In genomic region chr3:14374444-14374883, GRCh38 we compare ENCODE assay signal across 2 cellular contexts.
TF ChIP-seq lines count a peak whose summit lies in the region.

No MANE protein-coding gene starts in this region.

TF ChIP-seq in IMR-90, 13 proteins besides CTCF, POLR2A, EP300 and RAD21:
- TF ChIP-seq CHD1 (IDR thresholded peaks at IDR 0.05; ENCODE audit: low read depth, low read length) (no peak), USF2 (IDR thresholded peaks at IDR 0.05; ENCODE audit: low read depth, low read length) (no peak), MAZ (IDR thresholded peaks at IDR 0.05; ENCODE audit: borderline replicate concordance, low read depth, low read length) (no peak), RCOR1 (IDR thresholded peaks at IDR 0.05; ENCODE audit: insufficient replicate concordance, low read length) (no peak), MXI1 (IDR thresholded peaks at IDR 0.05; ENCODE audit: borderline replicate concordance, low read depth, low read length) (no peak), BHLHE40 (IDR thresholded peaks at IDR 0.05; ENCODE audit: low read depth, low read length) (no peak), NFE2L2 (IDR thresholded peaks at IDR 0.05; ENCODE audit: low read depth, low read length) (no peak), SMC3 (IDR thresholded peaks at IDR 0.05; ENCODE audit: low read depth, low read length) (no peak), RFX5 (IDR thresholded peaks at IDR 0.05; ENCODE audit: low read depth, low read length) (no peak)
TF ChIP-seq in IMR-90: peak in this region for 0.

TF ChIP-seq in H1, 55 proteins besides CTCF, POLR2A, EP300 and RAD21:
- TF ChIP-seq CTBP2 (IDR thresholded peaks at IDR 0.05; ENCODE audit: borderline replicate concordance, insufficient read depth, insufficient read length, low read length) (no peak), KDM1A (IDR thresholded peaks at IDR 0.05; ENCODE audit: borderline replicate concordance, low read length) (no peak), CEBPB (IDR thresholded peaks at IDR 0.05; ENCODE audit: low read depth, low read length) (no peak), CBX8 (IDR thresholded peaks at IDR 0.05; ENCODE audit: borderline replicate concordance, low read depth, low read length) (no peak), CHD2 (IDR thresholded peaks at IDR 0.05; ENCODE audit: low read length) (no peak), NANOG (IDR thresholded peaks at IDR 0.05; ENCODE audit: insufficient read depth, low read depth, low read length, poor library complexity, severe bottlenecking) (no peak), SRF (IDR thresholded peaks at IDR 0.05; ENCODE audit: low read depth, low read length) (no peak), EGR1 (IDR thresholded peaks at IDR 0.05; ENCODE audit: borderline replicate concordance, low read depth, low read length) (no peak), E2F6 (IDR thresholded peaks at IDR 0.05) (no peak), HDAC2 (IDR thresholded peaks at IDR 0.05; ENCODE audit: borderline replicate concordance in 1 of 2, low read depth in 2 of 2, low read length in 2 of 2) (no peak), MAX (IDR thresholded peaks at IDR 0.05) (no peak), CREB1 (IDR thresholded peaks at IDR 0.05) (no peak), TCF12 (IDR thresholded peaks at IDR 0.05; ENCODE audit: low read depth, low read length) (no peak)
